In genomic region chr5:124546643-124547042, GRCh38 we compare ENCODE assay signal across 1 cellular context.
A peak's percentile ranks its signal among the peaks of the same experiment; 100 is the strongest.
TF ChIP-seq lines count a peak whose summit lies in the region.

No MANE protein-coding gene starts in this region.

TF ChIP-seq in HepG2, 621 proteins besides CTCF, POLR2A, EP300 and RAD21 (continued from another document):
- TF ChIP-seq, protein P1, sequence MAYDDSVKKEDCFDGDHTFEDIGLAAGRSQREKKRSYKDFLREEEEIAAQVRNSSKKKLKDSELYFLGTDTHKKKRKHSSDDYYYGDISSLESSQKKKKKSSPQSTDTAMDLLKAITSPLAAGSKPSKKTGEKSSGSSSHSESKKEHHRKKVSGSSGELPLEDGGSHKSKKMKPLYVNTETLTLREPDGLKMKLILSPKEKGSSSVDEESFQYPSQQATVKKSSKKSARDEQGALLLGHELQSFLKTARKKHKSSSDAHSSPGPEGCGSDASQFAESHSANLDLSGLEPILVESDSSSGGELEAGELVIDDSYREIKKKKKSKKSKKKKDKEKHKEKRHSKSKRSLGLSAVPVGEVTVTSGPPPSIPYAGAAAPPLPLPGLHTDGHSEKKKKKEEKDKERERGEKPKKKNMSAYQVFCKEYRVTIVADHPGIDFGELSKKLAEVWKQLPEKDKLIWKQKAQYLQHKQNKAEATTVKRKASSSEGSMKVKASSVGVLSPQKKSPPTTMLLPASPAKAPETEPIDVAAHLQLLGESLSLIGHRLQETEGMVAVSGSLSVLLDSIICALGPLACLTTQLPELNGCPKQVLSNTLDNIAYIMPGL (CRISPR knock-in tag; IDR thresholded peaks at IDR 0.05; ENCODE audit: borderline replicate concordance in 1 of 2, low read depth in 1 of 2) = no peak
- TF ChIP-seq SUZ12 (IDR thresholded peaks at IDR 0.05; ENCODE audit: low read depth, low read length) = no peak
- TF ChIP-seq ZNF232 (CRISPR knock-in tag; IDR thresholded peaks at IDR 0.05; ENCODE audit: borderline replicate concordance) = peak; percentile 56; the same call in 1 of the 2 replicates
- no peak for TF ChIP-seq STAT6 (CRISPR knock-in tag; IDR thresholded peaks at IDR 0.05; ENCODE audit: borderline replicate concordance)
- TF ChIP-seq NR1H2 (CRISPR knock-in tag; IDR thresholded peaks at IDR 0.05; ENCODE audit: borderline replicate concordance, low read depth) = no peak
- TF ChIP-seq ZNF101 (CRISPR knock-in tag; IDR thresholded peaks at IDR 0.05; ENCODE audit: borderline replicate concordance, low read depth) = no peak
- TF ChIP-seq ZSCAN29 (CRISPR knock-in tag; conservative IDR thresholded peaks at IDR 0.05) = no peak
- TF ChIP-seq, protein P2, sequence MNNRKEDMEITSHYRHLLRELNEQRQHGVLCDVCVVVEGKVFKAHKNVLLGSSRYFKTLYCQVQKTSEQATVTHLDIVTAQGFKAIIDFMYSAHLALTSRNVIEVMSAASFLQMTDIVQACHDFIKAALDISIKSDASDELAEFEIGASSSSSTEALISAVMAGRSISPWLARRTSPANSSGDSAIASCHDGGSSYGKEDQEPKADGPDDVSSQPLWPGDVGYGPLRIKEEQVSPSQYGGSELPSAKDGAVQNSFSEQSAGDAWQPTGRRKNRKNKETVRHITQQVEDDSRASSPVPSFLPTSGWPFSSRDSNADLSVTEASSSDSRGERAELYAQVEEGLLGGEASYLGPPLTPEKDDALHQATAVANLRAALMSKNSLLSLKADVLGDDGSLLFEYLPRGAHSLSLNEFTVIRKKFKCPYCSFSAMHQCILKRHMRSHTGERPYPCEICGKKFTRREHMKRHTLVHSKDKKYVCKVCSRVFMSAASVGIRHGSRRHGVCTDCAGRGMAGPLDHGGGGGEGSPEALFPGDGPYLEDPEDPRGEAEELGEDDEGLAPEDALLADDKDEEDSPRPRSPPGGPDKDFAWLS (CRISPR knock-in tag; IDR thresholded peaks at IDR 0.05; ENCODE audit: borderline replicate concordance) = no peak
- TF ChIP-seq, protein P3, sequence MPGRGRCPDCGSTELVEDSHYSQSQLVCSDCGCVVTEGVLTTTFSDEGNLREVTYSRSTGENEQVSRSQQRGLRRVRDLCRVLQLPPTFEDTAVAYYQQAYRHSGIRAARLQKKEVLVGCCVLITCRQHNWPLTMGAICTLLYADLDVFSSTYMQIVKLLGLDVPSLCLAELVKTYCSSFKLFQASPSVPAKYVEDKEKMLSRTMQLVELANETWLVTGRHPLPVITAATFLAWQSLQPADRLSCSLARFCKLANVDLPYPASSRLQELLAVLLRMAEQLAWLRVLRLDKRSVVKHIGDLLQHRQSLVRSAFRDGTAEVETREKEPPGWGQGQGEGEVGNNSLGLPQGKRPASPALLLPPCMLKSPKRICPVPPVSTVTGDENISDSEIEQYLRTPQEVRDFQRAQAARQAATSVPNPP (CRISPR knock-in tag; IDR thresholded peaks at IDR 0.05) = no peak
- TF ChIP-seq, protein P4, sequence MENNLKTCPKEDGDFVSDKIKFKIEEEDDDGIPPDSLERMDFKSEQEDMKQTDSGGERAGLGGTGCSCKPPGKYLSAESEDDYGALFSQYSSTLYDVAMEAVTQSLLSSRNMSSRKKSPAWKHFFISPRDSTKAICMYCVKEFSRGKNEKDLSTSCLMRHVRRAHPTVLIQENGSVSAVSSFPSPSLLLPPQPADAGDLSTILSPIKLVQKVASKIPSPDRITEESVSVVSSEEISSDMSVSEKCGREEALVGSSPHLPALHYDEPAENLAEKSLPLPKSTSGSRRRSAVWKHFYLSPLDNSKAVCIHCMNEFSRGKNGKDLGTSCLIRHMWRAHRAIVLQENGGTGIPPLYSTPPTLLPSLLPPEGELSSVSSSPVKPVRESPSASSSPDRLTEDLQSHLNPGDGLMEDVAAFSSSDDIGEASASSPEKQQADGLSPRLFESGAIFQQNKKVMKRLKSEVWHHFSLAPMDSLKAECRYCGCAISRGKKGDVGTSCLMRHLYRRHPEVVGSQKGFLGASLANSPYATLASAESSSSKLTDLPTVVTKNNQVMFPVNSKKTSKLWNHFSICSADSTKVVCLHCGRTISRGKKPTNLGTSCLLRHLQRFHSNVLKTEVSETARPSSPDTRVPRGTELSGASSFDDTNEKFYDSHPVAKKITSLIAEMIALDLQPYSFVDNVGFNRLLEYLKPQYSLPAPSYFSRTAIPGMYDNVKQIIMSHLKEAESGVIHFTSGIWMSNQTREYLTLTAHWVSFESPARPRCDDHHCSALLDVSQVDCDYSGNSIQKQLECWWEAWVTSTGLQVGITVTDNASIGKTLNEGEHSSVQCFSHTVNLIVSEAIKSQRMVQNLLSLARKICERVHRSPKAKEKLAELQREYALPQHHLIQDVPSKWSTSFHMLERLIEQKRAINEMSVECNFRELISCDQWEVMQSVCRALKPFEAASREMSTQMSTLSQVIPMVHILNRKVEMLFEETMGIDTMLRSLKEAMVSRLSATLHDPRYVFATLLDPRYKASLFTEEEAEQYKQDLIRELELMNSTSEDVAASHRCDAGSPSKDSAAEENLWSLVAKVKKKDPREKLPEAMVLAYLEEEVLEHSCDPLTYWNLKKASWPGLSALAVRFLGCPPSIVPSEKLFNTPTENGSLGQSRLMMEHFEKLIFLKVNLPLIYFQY (CRISPR knock-in tag; IDR thresholded peaks at IDR 0.05; ENCODE audit: borderline replicate concordance) = no peak
- TF ChIP-seq, protein P5, sequence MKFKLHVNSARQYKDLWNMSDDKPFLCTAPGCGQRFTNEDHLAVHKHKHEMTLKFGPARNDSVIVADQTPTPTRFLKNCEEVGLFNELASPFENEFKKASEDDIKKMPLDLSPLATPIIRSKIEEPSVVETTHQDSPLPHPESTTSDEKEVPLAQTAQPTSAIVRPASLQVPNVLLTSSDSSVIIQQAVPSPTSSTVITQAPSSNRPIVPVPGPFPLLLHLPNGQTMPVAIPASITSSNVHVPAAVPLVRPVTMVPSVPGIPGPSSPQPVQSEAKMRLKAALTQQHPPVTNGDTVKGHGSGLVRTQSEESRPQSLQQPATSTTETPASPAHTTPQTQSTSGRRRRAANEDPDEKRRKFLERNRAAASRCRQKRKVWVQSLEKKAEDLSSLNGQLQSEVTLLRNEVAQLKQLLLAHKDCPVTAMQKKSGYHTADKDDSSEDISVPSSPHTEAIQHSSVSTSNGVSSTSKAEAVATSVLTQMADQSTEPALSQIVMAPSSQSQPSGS (CRISPR knock-in tag; IDR thresholded peaks at IDR 0.05) = 0 out of 2 replicates have a peak, but pooled peaks have one; percentile 32
- TF ChIP-seq POLR2AphosphoS2 (IDR thresholded peaks at IDR 0.05; ENCODE audit: low read depth, low read length) = no peak
- TF ChIP-seq HNRNPL (IDR thresholded peaks at IDR 0.05; ENCODE audit: low read depth, low read length) = no peak
- no peak for TF ChIP-seq ZNF18 (CRISPR knock-in tag; IDR thresholded peaks at IDR 0.05; ENCODE audit: insufficient replicate concordance)
- TF ChIP-seq SP2 (CRISPR knock-in tag; IDR thresholded peaks at IDR 0.05) = no peak
- TF ChIP-seq ZNF605 (CRISPR knock-in tag; IDR thresholded peaks at IDR 0.05) = no peak
- peak; percentile 29; the same call in 1 of the 2 replicates for TF ChIP-seq HDAC2 (CRISPR knock-in tag; IDR thresholded peaks at IDR 0.05)
- TF ChIP-seq STAG1 (CRISPR knock-in tag; IDR thresholded peaks at IDR 0.05) = no peak
- no peak for TF ChIP-seq HMG20B (CRISPR knock-in tag; conservative IDR thresholded peaks at IDR 0.05)
- no peak for TF ChIP-seq REL (CRISPR knock-in tag; conservative IDR thresholded peaks at IDR 0.05)
- TF ChIP-seq, protein P6, sequence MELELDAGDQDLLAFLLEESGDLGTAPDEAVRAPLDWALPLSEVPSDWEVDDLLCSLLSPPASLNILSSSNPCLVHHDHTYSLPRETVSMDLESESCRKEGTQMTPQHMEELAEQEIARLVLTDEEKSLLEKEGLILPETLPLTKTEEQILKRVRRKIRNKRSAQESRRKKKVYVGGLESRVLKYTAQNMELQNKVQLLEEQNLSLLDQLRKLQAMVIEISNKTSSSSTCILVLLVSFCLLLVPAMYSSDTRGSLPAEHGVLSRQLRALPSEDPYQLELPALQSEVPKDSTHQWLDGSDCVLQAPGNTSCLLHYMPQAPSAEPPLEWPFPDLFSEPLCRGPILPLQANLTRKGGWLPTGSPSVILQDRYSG (CRISPR knock-in tag; IDR thresholded peaks at IDR 0.05) = 0 out of 2 replicates have a peak, but pooled peaks have one; percentile 53
- TF ChIP-seq ATF6 (CRISPR knock-in tag; conservative IDR thresholded peaks at IDR 0.05) = no peak
- no peak for TF ChIP-seq ZBTB37 (CRISPR knock-in tag; IDR thresholded peaks at IDR 0.05)
- TF ChIP-seq CCDC6 (CRISPR knock-in tag; IDR thresholded peaks at IDR 0.05) = no peak
- TF ChIP-seq HNRNPUL1 (IDR thresholded peaks at IDR 0.05; ENCODE audit: low read depth, low read length) = no peak
- TF ChIP-seq KLF6 (CRISPR knock-in tag; IDR thresholded peaks at IDR 0.05) = no peak
- TF ChIP-seq ZNF607 (CRISPR knock-in tag; IDR thresholded peaks at IDR 0.05; ENCODE audit: borderline replicate concordance) = no peak
- no peak for TF ChIP-seq ZNF496 (CRISPR knock-in tag; IDR thresholded peaks at IDR 0.05; ENCODE audit: insufficient replicate concordance)
- TF ChIP-seq ZBTB7B (CRISPR knock-in tag; IDR thresholded peaks at IDR 0.05) = no peak
- no peak for TF ChIP-seq ZNF619 (CRISPR knock-in tag; IDR thresholded peaks at IDR 0.05)
- TF ChIP-seq ZNF557 (CRISPR knock-in tag; IDR thresholded peaks at IDR 0.05) = 0 out of 2 replicates have a peak, but pooled peaks have one; percentile 55
- TF ChIP-seq CEBPB (IDR thresholded peaks at IDR 0.05; ENCODE audit: borderline replicate concordance, low read depth, low read length) = no peak
- no peak for TF ChIP-seq ZNF460 (CRISPR knock-in tag; IDR thresholded peaks at IDR 0.05; ENCODE audit: borderline replicate concordance)
- no peak for TF ChIP-seq BHLHE40 (IDR thresholded peaks at IDR 0.05; ENCODE audit: low read length)
